ENCODE assay signal across 8 cellular contexts in genomic region chr3:141940204-141940776, GRCh38.
DNase-seq lines count a peak whose midpoint lies in the region; ATAC-seq and TF ChIP-seq lines count a peak whose summit lies in the region.

No MANE protein-coding gene starts in this region.

- CTCF ChIA-PET in GM10248 (lab: Yijun Ruan, JAX), result interaction anchor here (1.2 to 1.4 kb wide), 2 partner anchors 10 to 15 kb away, joined by 3 to 4 read pairs; no protein-coding TSS in a partner anchor

- peak; percentile 90 for ATAC-seq in stimulated activated effector memory CD8-positive, alpha-beta T cell treated with anti-CD3 and anti-CD28 coated beads, Interleukin-12 subunit alpha, Interleukin-12 subunit beta, amount 100 ng/mL, for 72 hours
- no peak for ATAC-seq in GM19455 (IDR thresholded peaks at IDR 0.05; ENCODE audit: unreplicated experiment)

- H3K27me3 Mint-ChIP-seq in activated T-helper 1 cell treated with anti-CD3 and anti-CD28 coated beads, Interleukin-12 subunit alpha, Interleukin-12 subunit beta, Interleukin-2, Interleukin-4 antibody, amounts not matched to agents 30 ng/mL and 10 ng/mL and 1 ng/mL, durations not matched to agents 14 hours and 24 hours and 36 hours (ENCODE audit: insufficient read depth), result no peaks in the 10 kb centered on the region

- peak; percentile 10 for TF ChIP-seq CTCF in hepatocyte (IDR thresholded peaks at IDR 0.05; ENCODE audit: poor library complexity)
- TF ChIP-seq CTCF in GM10248 (IDR thresholded peaks at IDR 0.05; ENCODE audit: control extremely low read depth, extremely low read depth, low read depth, missing control alignments), result no peak

- DNase-seq in GM03348 (ENCODE audit: low spot score), result peak; percentile 60
- DNase-seq in NCI-H1694 treated with DMSO at 0.1 percent for 48 hours (lab: John Stamatoyannopoulos, UW), result peak; percentile 75
- DNase-seq in activated T-helper 1 cell treated with anti-CD3 and anti-CD28 coated beads, Interleukin-12 subunit alpha, Interleukin-12 subunit beta, Interleukin-2, Interleukin-4 antibody, amounts not matched to agents 30 ng/mL and 10 ng/mL and 1 ng/mL, durations not matched to agents 14 hours and 24 hours and 36 hours (ENCODE audit: low spot score), result no peak
- DNase-seq in hepatocyte (ENCODE audit: low spot score), result peak; percentile 62
- DNase-seq in stimulated activated effector memory CD8-positive, alpha-beta T cell treated with anti-CD3 and anti-CD28 coated beads, Interleukin-12 subunit alpha, Interleukin-12 subunit beta, amount 100 ng/mL, for 72 hours (ENCODE audit: low spot score in 2 of 2), result peak in 1 of 2 donors; percentile 8
- no peak for DNase-seq in GM10248 (ENCODE audit: extremely low spot score)
- DNase-seq in SKM-1 (lab: John Stamatoyannopoulos, UW; ENCODE audit: unreplicated experiment), result no peak

- peaks cover 17% of the 10 kb centered on the region for H3K4me1 ChIP-seq in hepatocyte (ENCODE audit: insufficient read depth)

- H3K36me3 ChIP-seq in hepatocyte (replicated peaks; ENCODE audit: insufficient read depth, low read depth), result no peaks in the 10 kb centered on the region

- H3K4me3 Mint-ChIP-seq in activated T-helper 1 cell treated with anti-CD3 and anti-CD28 coated beads, Interleukin-12 subunit alpha, Interleukin-12 subunit beta, Interleukin-2, Interleukin-4 antibody, amounts not matched to agents 30 ng/mL and 10 ng/mL and 1 ng/mL, durations not matched to agents 14 hours and 24 hours and 36 hours, result no peak overlapping the region
- no peak overlapping the region for H3K4me3 Mint-ChIP-seq in stimulated activated effector memory CD8-positive, alpha-beta T cell treated with anti-CD3 and anti-CD28 coated beads, Interleukin-12 subunit alpha, Interleukin-12 subunit beta, amount 100 ng/mL, for 72 hours

- H3K27ac Mint-ChIP-seq in activated T-helper 1 cell treated with anti-CD3 and anti-CD28 coated beads, Interleukin-12 subunit alpha, Interleukin-12 subunit beta, Interleukin-2, Interleukin-4 antibody, amounts not matched to agents 30 ng/mL and 10 ng/mL and 1 ng/mL, durations not matched to agents 14 hours and 24 hours and 36 hours, result peak overlapping the region; percentile 40
- no peak overlapping the region for H3K27ac Mint-ChIP-seq in stimulated activated effector memory CD8-positive, alpha-beta T cell treated with anti-CD3 and anti-CD28 coated beads, Interleukin-12 subunit alpha, Interleukin-12 subunit beta, amount 100 ng/mL, for 72 hours

- H2AFZ ChIP-seq in hepatocyte, result no peak overlapping the region

- H3K9me3 Mint-ChIP-seq in activated T-helper 1 cell treated with anti-CD3 and anti-CD28 coated beads, Interleukin-12 subunit alpha, Interleukin-12 subunit beta, Interleukin-2, Interleukin-4 antibody, amounts not matched to agents 30 ng/mL and 10 ng/mL and 1 ng/mL, durations not matched to agents 14 hours and 24 hours and 36 hours, result no peaks in the 10 kb centered on the region
- no peaks in the 10 kb centered on the region for H3K9me3 Mint-ChIP-seq in stimulated activated effector memory CD8-positive, alpha-beta T cell treated with anti-CD3 and anti-CD28 coated beads, Interleukin-12 subunit alpha, Interleukin-12 subunit beta, amount 100 ng/mL, for 72 hours

- H3K4me1 Mint-ChIP-seq in activated T-helper 1 cell treated with anti-CD3 and anti-CD28 coated beads, Interleukin-12 subunit alpha, Interleukin-12 subunit beta, Interleukin-2, Interleukin-4 antibody, amounts not matched to agents 30 ng/mL and 10 ng/mL and 1 ng/mL, durations not matched to agents 14 hours and 24 hours and 36 hours (ENCODE audit: low read depth), result peaks cover 9% of the 10 kb centered on the region
- H3K4me1 Mint-ChIP-seq in stimulated activated effector memory CD8-positive, alpha-beta T cell treated with anti-CD3 and anti-CD28 coated beads, Interleukin-12 subunit alpha, Interleukin-12 subunit beta, amount 100 ng/mL, for 72 hours, result peaks cover 11% of the 10 kb centered on the region

- POLR2A ChIA-PET in GM10248 (lab: Yijun Ruan, JAX), result no interaction called here

- H3K9me2 ChIP-seq in hepatocyte (replicated peaks; ENCODE audit: insufficient read depth), result no peaks in the 10 kb centered on the region

- WGBS in hepatocyte (ENCODE audit: low lambda C conversion rate, missing lambda C conversion rate), result 56% methylated on average over 12 of the region's 12 CpGs

- no peak overlapping the region for H3K4me3 ChIP-seq in hepatocyte

- H3K36me3 Mint-ChIP-seq in activated T-helper 1 cell treated with anti-CD3 and anti-CD28 coated beads, Interleukin-12 subunit alpha, Interleukin-12 subunit beta, Interleukin-2, Interleukin-4 antibody, amounts not matched to agents 30 ng/mL and 10 ng/mL and 1 ng/mL, durations not matched to agents 14 hours and 24 hours and 36 hours (ENCODE audit: low read depth), result no peaks in the 10 kb centered on the region
- H3K36me3 Mint-ChIP-seq in stimulated activated effector memory CD8-positive, alpha-beta T cell treated with anti-CD3 and anti-CD28 coated beads, Interleukin-12 subunit alpha, Interleukin-12 subunit beta, amount 100 ng/mL, for 72 hours, result peaks cover 4% of the 10 kb centered on the region

- no peaks in the 10 kb centered on the region for H3K79me2 ChIP-seq in hepatocyte

- no peaks in the 10 kb centered on the region for H4K20me1 ChIP-seq in hepatocyte (ENCODE audit: insufficient read depth, poor library complexity, severe bottlenecking)

- H3K9me3 ChIP-seq in hepatocyte (ENCODE audit: low read depth), result no peaks in the 10 kb centered on the region

- peak overlapping the region; percentile 78 for H3K27ac ChIP-seq in hepatocyte

- intact Hi-C loops in activated T-helper 1 cell treated with anti-CD3 and anti-CD28 coated beads, Interleukin-12 subunit alpha, Interleukin-12 subunit beta, Interleukin-2, Interleukin-4 antibody, amounts not matched to agents 30 ng/mL and 10 ng/mL and 1 ng/mL, durations not matched to agents 14 hours and 24 hours and 36 hours (cut with micrococcal nuclease), result no loop called here

- no peaks in the 10 kb centered on the region for H3K27me3 ChIP-seq in hepatocyte

- peak overlapping the region; percentile 1 for H3K4me2 ChIP-seq in hepatocyte

Comparison
In these comparisons a context has a peak if more than half of its experiments do, and no peak if none do; other contexts are left out.
1. DNase-seq: peak in GM03348 (single experiment), NCI-H1694 treated with DMSO at 0.1 percent for 48 hours (single experiment) and hepatocyte (single experiment); none in activated T-helper 1 cell treated with anti-CD3 and anti-CD28 coated beads, Interleukin-12 subunit alpha, Interleukin-12 subunit beta, Interleukin-2, Interleukin-4 antibody, amounts not matched to agents 30 ng/mL and 10 ng/mL and 1 ng/mL, durations not matched to agents 14 hours and 24 hours and 36 hours (single experiment), GM10248 (single experiment) and SKM-1 (single experiment).